9 cellular contexts compared by ENCODE assay signal in genomic region chr18:7617738-7618422, GRCh38. TPM values are rescaled to one million over a fixed set of nuclear protein-coding genes. Genes with fewer than 3 reads are reported as not detected.
DNase-seq lines count a peak whose midpoint lies in the region; ATAC-seq, FAIRE-seq and TF ChIP-seq lines count a peak whose summit lies in the region.
"Had no signal": no experiment of that assay in that cellular context is flagged by ENCODE, and none has a peak within 500 bp of the region (broad histone marks: within the 10 kb centered on the region; RNA-seq: fewer than 3 reads in every experiment).

No MANE protein-coding gene starts in this region.

- H3K36me3 Mint-ChIP-seq in activated naive CD4-positive, alpha-beta T cell treated with anti-CD3 and anti-CD28 coated beads, Interleukin-2, amount 50 U/mL, for 72 hours = no peaks in the 10 kb centered on the region

- H3K9me3 ChIP-seq in GM23248 (ENCODE audit: low read depth) (no peaks in the 10 kb centered on the region), smooth muscle cell (replicated peaks; ENCODE audit: low read depth) (no peaks in the 10 kb centered on the region)

- H3K27ac ChIP-seq in GM23248 (peak overlapping the region; percentile 71), smooth muscle cell (ENCODE audit: low read depth) (peak overlapping the region; percentile 89)
- H3K27ac ChIP-seq: HL-60 had no signal

- H3F3A ChIP-seq in GM23248 (ENCODE audit: insufficient read depth) = peaks cover 31% of the 10 kb centered on the region
- H3F3A ChIP-seq in smooth muscle cell (ENCODE audit: low read depth) = peaks cover 7% of the 10 kb centered on the region

- DNase-seq in GM23248 (peak; percentile 89), bronchial epithelial cell (ENCODE audit: low read depth) (peak; percentile 63), left colon (peak; percentile 21 to 35), smooth muscle cell (lab: John Stamatoyannopoulos, UW; ENCODE audit: unreplicated experiment) (no peak), RPMI8226 (no peak)
- DNase-seq in activated naive CD4-positive, alpha-beta T cell treated with anti-CD3 and anti-CD28 coated beads, Interleukin-2, amount 50 U/mL, for 72 hours (ENCODE audit: low spot score in 2 of 2) = no peak

- H3K9me2 ChIP-seq in GM23248 (ENCODE audit: insufficient read depth) = no peaks in the 10 kb centered on the region

- H3K4me2 ChIP-seq in GM23248 (ENCODE audit: unreplicated experiment) = peak overlapping the region; percentile 86
- peak overlapping the region; percentile 70 for H3K4me2 ChIP-seq in smooth muscle cell

- TF ChIP-seq CTCF in bronchial epithelial cell (IDR thresholded peaks at IDR 0.05; ENCODE audit: insufficient read depth, low read length, severe bottlenecking) (no peak), smooth muscle cell (IDR thresholded peaks at IDR 0.05; ENCODE audit: borderline replicate concordance, insufficient read depth, poor library complexity, severe bottlenecking) (no peak)

- H3K79me2 ChIP-seq in GM23248 (ENCODE audit: insufficient read depth) = peaks cover 87% of the 10 kb centered on the region
- peaks cover 83% of the 10 kb centered on the region for H3K79me2 ChIP-seq in smooth muscle cell (ENCODE audit: low read depth)

- H3K9me3 Mint-ChIP-seq in activated naive CD4-positive, alpha-beta T cell treated with anti-CD3 and anti-CD28 coated beads, Interleukin-2, amount 50 U/mL, for 72 hours = peaks cover 0 to 4% of the 10 kb centered on the region in 2 donors

- peaks cover 36% of the 10 kb centered on the region for H3K4me1 ChIP-seq in GM23248 (ENCODE audit: insufficient read depth)
- peaks cover 52% of the 10 kb centered on the region for H3K4me1 ChIP-seq in smooth muscle cell (ENCODE audit: low read depth)

- no peak for FAIRE-seq in bronchial epithelial cell (lab: Jason Lieb, UNC)

- in situ Hi-C loops in GM23248 (cut with MboI) = no loop called here

- no peak overlapping the region for H3K27ac Mint-ChIP-seq in activated naive CD4-positive, alpha-beta T cell treated with anti-CD3 and anti-CD28 coated beads, Interleukin-2, amount 50 U/mL, for 72 hours

- peak overlapping the region; percentile 49 for H3K9ac ChIP-seq in GM23248
- peak overlapping the region; percentile 63 for H3K9ac ChIP-seq in smooth muscle cell (ENCODE audit: low read depth)

- ATAC-seq in left colon (no peak), HG03565 (IDR thresholded peaks at IDR 0.05; ENCODE audit: unreplicated experiment) (no peak), GM19467 (IDR thresholded peaks at IDR 0.05; ENCODE audit: unreplicated experiment) (no peak)
- no peak for ATAC-seq in activated naive CD4-positive, alpha-beta T cell treated with anti-CD3 and anti-CD28 coated beads, Interleukin-2, amount 50 U/mL, for 72 hours

- peak overlapping the region; percentile 69 for H3K4me3 ChIP-seq in GM23248
- no peak overlapping the region for H3K4me3 ChIP-seq in bronchial epithelial cell (ENCODE audit: low read depth, low read length)
- H3K4me3 ChIP-seq in smooth muscle cell = peak overlapping the region; percentile 14

- H2AFZ ChIP-seq in GM23248 (peak overlapping the region; percentile 38), smooth muscle cell (ENCODE audit: low read depth) (no peak overlapping the region)

- WGBS in GM23248 (ENCODE audit: low coverage in 1 of 2, low lambda C conversion rate in 2 of 2, missing lambda C conversion rate in 2 of 2), 2 experiments = 1 to 2% methylated on average over 7 of the region's 7 CpGs
- 16% methylated on average over 7 of the region's 7 CpGs for WGBS in smooth muscle cell (ENCODE audit: low lambda C conversion rate)

- intact Hi-C loops in left colon (cut with DNase I, micrococcal nuclease) = no loop called here

- no peaks in the 10 kb centered on the region for H4K20me1 ChIP-seq in GM23248 (ENCODE audit: insufficient read depth)
- peaks cover 34% of the 10 kb centered on the region for H4K20me1 ChIP-seq in smooth muscle cell (ENCODE audit: low read depth)

- H3K27me3 ChIP-seq in GM23248 (replicated peaks; ENCODE audit: insufficient read depth) (no peaks in the 10 kb centered on the region), bronchial epithelial cell (ENCODE audit: control insufficient read depth, insufficient read depth, low read length) (no peaks in the 10 kb centered on the region), smooth muscle cell (ENCODE audit: low read depth) (no peaks in the 10 kb centered on the region)

- H3K36me3 ChIP-seq in GM23248 (ENCODE audit: low read depth) = no peaks in the 10 kb centered on the region
- H3K36me3 ChIP-seq in bronchial epithelial cell (ENCODE audit: control insufficient read depth, insufficient read depth, low read length) = no peaks in the 10 kb centered on the region
- no peaks in the 10 kb centered on the region for H3K36me3 ChIP-seq in smooth muscle cell (ENCODE audit: low read depth)

RNA-seq across cellular contexts. Expression of gene PTPRM, which starts 50.8 kb away (rescaled TPM):
- total RNA-seq in GM23248 (2014; rRNA removed; shearing (Covaris generic)) = 62.8 and 77.4 TPM in 2 replicates
- polyA plus RNA-seq in GM23248 (2016; fragmentation: Nextera tagmentation; extraction: Ambion mirVana) = 29.4 and 30.9 TPM in 2 replicates
- total RNA-seq in bronchial epithelial cell = 42.1 and 76.3 TPM in 2 replicates
- total RNA-seq in left colon = 10 to 100 TPM; 12.3 to 15.9 TPM
- 87.9 and 115 TPM in 2 replicates for total RNA-seq in smooth muscle cell
- 57.5 and 63.0 TPM in 2 replicates for polyA plus RNA-seq in smooth muscle cell
- total RNA-seq in activated naive CD4-positive, alpha-beta T cell treated with anti-CD3 and anti-CD28 coated beads, Interleukin-2, amount 50 U/mL, for 72 hours = 1 to 10 TPM; 1.7 to 2.8 TPM

Comparison
In these comparisons a context has a peak if more than half of its experiments do, and no peak if none do; other contexts are left out.
1. DNase-seq: peak in GM23248 (single experiment), bronchial epithelial cell (single experiment) and left colon (2 of 2); none in smooth muscle cell (single experiment), activated naive CD4-positive, alpha-beta T cell treated with anti-CD3 and anti-CD28 coated beads, Interleukin-2, amount 50 U/mL, for 72 hours (0 of 2) and RPMI8226 (single experiment).